ENCODE assay signal across 8 cellular contexts in the genomic region with DNA sequence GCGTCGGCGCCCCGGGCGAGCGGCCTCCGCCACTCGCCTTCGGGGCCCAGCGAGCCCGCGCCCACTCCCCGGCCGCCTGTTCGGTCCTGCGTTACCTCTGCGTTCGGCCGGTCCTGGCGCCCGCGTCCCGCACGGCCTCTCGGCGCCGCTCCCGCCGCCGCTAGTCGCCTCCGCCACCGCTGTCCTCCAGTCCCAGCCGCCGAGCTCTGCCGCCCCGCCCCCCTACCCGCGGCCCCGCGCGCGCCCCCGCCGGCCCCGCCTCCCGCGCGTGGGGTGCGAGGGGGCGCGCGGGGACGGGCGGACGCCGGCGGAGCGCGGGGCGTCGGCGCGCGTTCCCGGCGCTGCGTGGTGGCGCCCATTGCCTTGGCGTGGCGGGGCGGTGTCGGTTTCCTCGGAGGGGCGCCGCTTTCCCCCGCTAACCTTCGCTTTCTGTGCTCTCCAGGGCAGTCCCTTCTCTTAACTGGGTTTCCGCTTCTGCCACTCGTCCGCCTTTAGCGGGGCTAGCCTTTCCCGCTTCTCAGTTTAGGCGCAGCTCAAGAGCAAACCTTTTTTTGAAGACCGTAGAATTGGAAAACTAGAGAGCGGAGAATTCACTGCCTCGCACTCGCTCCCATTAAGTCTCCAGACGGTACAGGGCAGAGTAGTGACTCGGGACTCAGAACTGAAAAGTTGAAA. TPM values are rescaled to one million over a fixed set of nuclear protein-coding genes. Genes with fewer than 3 reads are reported as not detected.
A peak's percentile ranks its signal among the peaks of the same experiment; 100 is the strongest.
DNase-seq lines count a peak whose midpoint lies in the region; ATAC-seq, FAIRE-seq and TF ChIP-seq lines count a peak whose summit lies in the region.

A gene with protein sequence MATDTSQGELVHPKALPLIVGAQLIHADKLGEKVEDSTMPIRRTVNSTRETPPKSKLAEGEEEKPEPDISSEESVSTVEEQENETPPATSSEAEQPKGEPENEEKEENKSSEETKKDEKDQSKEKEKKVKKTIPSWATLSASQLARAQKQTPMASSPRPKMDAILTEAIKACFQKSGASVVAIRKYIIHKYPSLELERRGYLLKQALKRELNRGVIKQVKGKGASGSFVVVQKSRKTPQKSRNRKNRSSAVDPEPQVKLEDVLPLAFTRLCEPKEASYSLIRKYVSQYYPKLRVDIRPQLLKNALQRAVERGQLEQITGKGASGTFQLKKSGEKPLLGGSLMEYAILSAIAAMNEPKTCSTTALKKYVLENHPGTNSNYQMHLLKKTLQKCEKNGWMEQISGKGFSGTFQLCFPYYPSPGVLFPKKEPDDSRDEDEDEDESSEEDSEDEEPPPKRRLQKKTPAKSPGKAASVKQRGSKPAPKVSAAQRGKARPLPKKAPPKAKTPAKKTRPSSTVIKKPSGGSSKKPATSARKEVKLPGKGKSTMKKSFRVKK (minus strand): TSS at position 208 of the 675 bp plus-strand sequence. CDS start 6,867 bp downstream, outside the sequence.

- TF ChIP-seq CTCF in GM13976 (IDR thresholded peaks at IDR 0.05; ENCODE audit: borderline replicate concordance, control extremely low read depth, extremely low read depth, insufficient read depth, missing control alignments) (no peak), right atrium auricular region (IDR thresholded peaks at IDR 0.05) (no peak)

- in situ Hi-C loops in GM13976 (cut with MboI; ENCODE audit: low sequenced_read_pairs, unreplicated experiment): no loop called here

- DNase-seq in GM13976 (ENCODE audit: low spot score): peak; percentile 88
- peak; percentile 72 for DNase-seq in NCI-H1105 treated with DMSO at 0.1 percent for 48 hours (lab: John Stamatoyannopoulos, UW)
- DNase-seq in T-helper 2 cell: peak; percentile 65 to 89 (median 80)
- DNase-seq in right atrium auricular region (ENCODE audit: low spot score): peak; percentile 64
- peak; percentile 79 for DNase-seq in putamen (ENCODE audit: low spot score)
- peak; percentile 91 for DNase-seq in urothelium cell line (ENCODE audit: low spot score)

- no peaks in the 10 kb centered on the region for H3K27me3 ChIP-seq in right atrium auricular region

- H3K4me1 ChIP-seq in right atrium auricular region: peaks cover 0 to 37% of the 10 kb centered on the region in 2 donors

- H3K27ac ChIP-seq in angular gyrus (ENCODE audit: low read depth, low read length) (peak within 1 kb of the TSS; percentile 95), right atrium auricular region (peak within 1 kb of the TSS; percentile 98)

- H3K36me3 ChIP-seq in right atrium auricular region: no peaks in the 10 kb centered on the region

- H3K4me3 ChIP-seq in right atrium auricular region: peak within 1 kb of the TSS; percentile 81 to 86

- peak; percentile 66 for ATAC-seq in HG02642 (IDR thresholded peaks at IDR 0.05; ENCODE audit: poor library complexity, unreplicated experiment)

- FAIRE-seq in urothelium cell line (lab: Jason Lieb, UNC): no peak

- H3K9me3 ChIP-seq in right atrium auricular region: no peaks in the 10 kb centered on the region

RNA-seq across cellular contexts. Expression of the gene that starts here (rescaled TPM):
- total RNA-seq in right atrium auricular region: 100 to 1,000 TPM; 106 to 115 TPM

Comparison
In these comparisons a context has a peak if more than half of its experiments do, and no peak if none do; other contexts are left out.
1. Peak in every context shown above with its lines: DNase-seq, ATAC-seq, H3K4me3 ChIP-seq and H3K27ac ChIP-seq.